Comparison of ENCODE assay signal across 28 cellular contexts in the genomic region with DNA sequence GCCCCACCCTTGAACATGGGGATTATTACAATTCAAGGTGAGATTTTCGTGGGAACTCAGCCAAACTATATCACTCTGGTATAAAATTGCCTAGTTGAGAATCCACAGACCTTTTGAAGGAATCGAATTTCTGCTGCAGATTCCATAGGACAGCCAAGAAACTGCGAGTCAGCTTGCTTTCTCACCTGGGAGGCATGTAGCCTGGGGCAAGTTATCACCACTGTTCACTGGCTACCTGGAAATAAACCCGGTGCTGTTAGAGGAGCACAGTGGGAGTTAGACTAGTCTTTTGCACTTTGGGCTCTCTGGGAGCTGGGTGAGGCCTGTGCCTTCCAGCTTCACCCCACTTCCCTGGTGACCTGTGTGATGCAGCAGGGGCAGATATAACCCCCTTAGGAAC.
"Had no signal": no experiment of that assay in that cellular context is flagged by ENCODE, and none has a peak within 500 bp of the region (broad histone marks: within the 10 kb centered on the region; RNA-seq: fewer than 3 reads in every experiment).

No MANE protein-coding gene starts in this region.

- H3K4me3 Mint-ChIP-seq: natural killer cell; nephron; neural progenitor cell; stimulated activated effector memory CD8-positive, alpha-beta T cell treated with anti-CD3 and anti-CD28 coated beads, Interleukin-12 subunit alpha, Interleukin-12 subunit beta, amount 100 ng/mL, for 72 hours; stimulated activated naive B cell treated with anti-CD40 and anti-IgM and Interleukin-4, amounts not matched to agents 10 μg/mL and 1 μg/mL and 100 μg/mL, for 72 hours; stimulated activated naive CD8-positive, alpha-beta T cell treated with anti-CD3 and anti-CD28 coated beads, Interleukin-15, Interleukin-2, amounts not matched to agents 100 ng/mL and 50 ng/mL, for 24 hours; type B pancreatic cell had no signal

- H3K27me3 ChIP-seq: neural progenitor cell, ovary, right lobe of liver, sigmoid colon, stomach, thyroid gland, tibial nerve, upper lobe of right lung, uterus had no signal

- H3K27ac Mint-ChIP-seq: natural killer cell; nephron; neural progenitor cell; progenitor cell of endocrine pancreas; stimulated activated effector memory CD8-positive, alpha-beta T cell treated with anti-CD3 and anti-CD28 coated beads, Interleukin-12 subunit alpha, Interleukin-12 subunit beta, amount 100 ng/mL, for 72 hours; stimulated activated naive B cell treated with anti-CD40 and anti-IgM and Interleukin-4, amounts not matched to agents 10 μg/mL and 1 μg/mL and 100 μg/mL, for 72 hours; stimulated activated naive CD8-positive, alpha-beta T cell treated with anti-CD3 and anti-CD28 coated beads, Interleukin-15, Interleukin-2, amounts not matched to agents 100 ng/mL and 50 ng/mL, for 24 hours; type B pancreatic cell had no signal

- FAIRE-seq: small intestine had no signal

- H3K9ac ChIP-seq: neural progenitor cell, parathyroid adenoma had no signal

- H2AFZ ChIP-seq: neural progenitor cell, parathyroid adenoma had no signal

- H3K4me3 ChIP-seq: neural progenitor cell, ovary, psoas muscle, right lobe of liver, sigmoid colon, stomach, thoracic aorta, thyroid gland, tibial nerve, upper lobe of right lung, uterus had no signal

- H3K27ac ChIP-seq: neural progenitor cell, ovary, parathyroid adenoma, psoas muscle, right lobe of liver, sigmoid colon, stomach, thoracic aorta, thyroid gland, tibial nerve, upper lobe of right lung, uterus had no signal

- H3K9me3 ChIP-seq: ovary, sigmoid colon, thyroid gland, upper lobe of right lung, uterus had no signal

- ATAC-seq: natural killer cell; psoas muscle; right cardiac atrium; right lobe of liver; stimulated activated effector memory CD8-positive, alpha-beta T cell treated with anti-CD3 and anti-CD28 coated beads, Interleukin-12 subunit alpha, Interleukin-12 subunit beta, amount 100 ng/mL, for 72 hours; stimulated activated naive B cell treated with anti-CD40 and anti-IgM and Interleukin-4, amounts not matched to agents 10 μg/mL and 1 μg/mL and 100 μg/mL, for 72 hours; upper lobe of right lung had no signal

- H3K79me2 ChIP-seq: parathyroid adenoma had no signal

- H3K27me3 Mint-ChIP-seq: progenitor cell of endocrine pancreas; stimulated activated naive B cell treated with anti-CD40 and anti-IgM and Interleukin-4, amounts not matched to agents 10 μg/mL and 1 μg/mL and 100 μg/mL, for 72 hours; stimulated activated naive CD8-positive, alpha-beta T cell treated with anti-CD3 and anti-CD28 coated beads, Interleukin-15, Interleukin-2, amounts not matched to agents 100 ng/mL and 50 ng/mL, for 24 hours; type B pancreatic cell had no signal

- H3K4me2 ChIP-seq: neural progenitor cell had no signal

- H3K4me1 Mint-ChIP-seq: natural killer cell; nephron; neural progenitor cell; stimulated activated effector memory CD8-positive, alpha-beta T cell treated with anti-CD3 and anti-CD28 coated beads, Interleukin-12 subunit alpha, Interleukin-12 subunit beta, amount 100 ng/mL, for 72 hours; stimulated activated naive B cell treated with anti-CD40 and anti-IgM and Interleukin-4, amounts not matched to agents 10 μg/mL and 1 μg/mL and 100 μg/mL, for 72 hours had no signal

- H3K36me3 Mint-ChIP-seq: natural killer cell; neural progenitor cell; stimulated activated effector memory CD8-positive, alpha-beta T cell treated with anti-CD3 and anti-CD28 coated beads, Interleukin-12 subunit alpha, Interleukin-12 subunit beta, amount 100 ng/mL, for 72 hours; stimulated activated naive B cell treated with anti-CD40 and anti-IgM and Interleukin-4, amounts not matched to agents 10 μg/mL and 1 μg/mL and 100 μg/mL, for 72 hours; type B pancreatic cell had no signal

- H3K4me1 ChIP-seq: neural progenitor cell, parathyroid adenoma, psoas muscle, right lobe of liver, sigmoid colon, stomach, thyroid gland, tibial nerve, upper lobe of right lung, uterus had no signal

- H3K9me3 Mint-ChIP-seq: type B pancreatic cell had no signal

- H3K36me3 ChIP-seq: ovary, right lobe of liver, sigmoid colon, stomach, thoracic aorta, thyroid gland, tibial nerve, upper lobe of right lung, uterus had no signal

- DNase-seq: natural killer cell; occipital lobe; ovary; posterior cingulate gyrus; psoas muscle; right cardiac atrium; right lobe of liver; sigmoid colon; small intestine; stimulated activated CD4-positive, alpha-beta T cell treated with anti-CD3 and anti-CD28 coated beads, Interleukin-15, amount 100 ng/mL, for 24 hours; stimulated activated CD4-positive, alpha-beta T cell treated with anti-CD3 and anti-CD28 coated beads, Interleukin-2, amount 100 ng/mL, for 24 hours; stimulated activated CD4-positive, alpha-beta T cell treated with anti-CD3 and anti-CD28 coated beads, Interleukin-2, amount 100 ng/mL, for 48 hours; stimulated activated CD4-positive, alpha-beta T cell treated with anti-CD3 and anti-CD28 coated beads, Interleukin-4, amount 100 ng/mL, for 24 hours; stimulated activated naive B cell treated with anti-CD40 and anti-IgM and Interleukin-4, amounts not matched to agents 10 μg/mL and 1 μg/mL and 100 μg/mL, for 72 hours; stimulated activated naive CD4-positive, alpha-beta T cell treated with Interleukin-2 at 50 U/mL for 16 hours; stomach; thyroid gland; upper lobe of right lung; uterus had no signal
